In genomic region chr18:58345875-58346274, GRCh38 we compare ENCODE assay signal across 22 cellular contexts.
"Had no signal": no experiment of that assay in that cellular context is flagged by ENCODE, and none has a peak within 500 bp of the region (broad histone marks: within the 10 kb centered on the region; RNA-seq: fewer than 3 reads in every experiment).

No MANE protein-coding gene starts in this region.

- H3K4me1 Mint-ChIP-seq: activated naive CD4-positive, alpha-beta T cell treated with anti-CD3 and anti-CD28 coated beads, Interleukin-2, amount 10 ng/mL, durations not matched to agents 7 days and 5 days; naive B cell had no signal

- H3K4me3 ChIP-seq: cardiac muscle cell, mucosa of descending colon, prostate gland, spleen, thoracic aorta, vagina had no signal

- H3K27me3 Mint-ChIP-seq: activated naive CD4-positive, alpha-beta T cell treated with anti-CD3 and anti-CD28 coated beads, Interleukin-2, amount 10 ng/mL, durations not matched to agents 7 days and 5 days; naive B cell; type B pancreatic cell had no signal

- DNase-seq: activated CD4-positive, alpha-beta T cell treated with anti-CD3 and anti-CD28 coated beads, Interleukin-2, amount 50 U/mL, for 48 hours; activated effector memory CD4-positive, alpha-beta T cell treated with anti-CD3 and anti-CD28 coated beads, Interleukin-2, amount 50 U/mL, for 16 hours; activated naive CD4-positive, alpha-beta T cell treated with anti-CD3 and anti-CD28 coated beads, Interleukin-2, amount 10 ng/mL, durations not matched to agents 7 days and 5 days; amygdala; erythroblast; foreskin keratinocyte; glutamatergic neuron; hippocampal formation; left colon; mesenchymal stem cell; mucosa of descending colon; naive B cell; spleen; stimulated activated CD4-positive, alpha-beta T cell treated with anti-CD3 and anti-CD28 coated beads, Interleukin-4, amount 100 ng/mL, for 1 hour; stimulated activated naive CD4-positive, alpha-beta T cell treated with Interleukin-2 at 50 U/mL for 16 hours; T-helper 1 cell; T-helper 9 cell had no signal

- H3K27me3 ChIP-seq: cardiac muscle cell, foreskin keratinocyte, spleen, vagina had no signal

- H3K9me3 ChIP-seq: mucosa of descending colon, prostate gland, spleen, thoracic aorta, vagina had no signal

- H3K4me3 Mint-ChIP-seq: activated naive CD4-positive, alpha-beta T cell treated with anti-CD3 and anti-CD28 coated beads, Interleukin-2, amount 10 ng/mL, durations not matched to agents 7 days and 5 days; naive B cell had no signal

- H3K27ac ChIP-seq: cardiac muscle cell, foreskin keratinocyte, prostate gland, spleen, thoracic aorta, vagina had no signal

- H3K27ac Mint-ChIP-seq: activated naive CD4-positive, alpha-beta T cell treated with anti-CD3 and anti-CD28 coated beads, Interleukin-2, amount 10 ng/mL, durations not matched to agents 7 days and 5 days; naive B cell had no signal

- H3K36me3 ChIP-seq: thoracic aorta, vagina had no signal

- H3K9me3 Mint-ChIP-seq: activated naive CD4-positive, alpha-beta T cell treated with anti-CD3 and anti-CD28 coated beads, Interleukin-2, amount 10 ng/mL, durations not matched to agents 7 days and 5 days; naive B cell; type B pancreatic cell had no signal

- H3K4me1 ChIP-seq: foreskin keratinocyte, spleen, vagina had no signal

- ATAC-seq: foreskin keratinocyte, left colon, mucosa of descending colon had no signal

- H3K36me3 Mint-ChIP-seq: activated naive CD4-positive, alpha-beta T cell treated with anti-CD3 and anti-CD28 coated beads, Interleukin-2, amount 10 ng/mL, durations not matched to agents 7 days and 5 days had no signal
